ENCODE assay signal across 20 cellular contexts in genomic region chr14:48536318-48536717, GRCh38.
DNase-seq lines count a peak whose midpoint lies in the region; ATAC-seq and TF ChIP-seq lines count a peak whose summit lies in the region.
"Had no signal": no experiment of that assay in that cellular context is flagged by ENCODE, and none has a peak within 500 bp of the region (broad histone marks: within the 10 kb centered on the region; RNA-seq: fewer than 3 reads in every experiment).

No MANE protein-coding gene starts in this region.

- H3K9me3 ChIP-seq in RWPE2 (ENCODE audit: severe bottlenecking), result no peaks in the 10 kb centered on the region
- H3K9me3 ChIP-seq: tibial artery had no signal

- H3K27ac ChIP-seq in RWPE2 (ENCODE audit: poor library complexity, severe bottlenecking), result no peak overlapping the region
- H3K27ac ChIP-seq in coronary artery, result no peak overlapping the region
- H3K27ac ChIP-seq: tibial artery had no signal

- POLR2A ChIA-PET in HEK293T (lab: Yijun Ruan, JAX), result no interaction called here

- peaks cover 23% of the 10 kb centered on the region for H3K27me3 ChIP-seq in RWPE2 (ENCODE audit: insufficient read depth, poor library complexity, severe bottlenecking)
- H3K27me3 ChIP-seq: tibial artery had no signal

- ATAC-seq in RWPE2 (ENCODE audit: low read depth), result no peak; the same call in 2 of the 3 replicates
- no peak for ATAC-seq in GM18873 (IDR thresholded peaks at IDR 0.05; ENCODE audit: low FRiP score, unreplicated experiment)
- ATAC-seq in HG03108 (IDR thresholded peaks at IDR 0.05; ENCODE audit: unreplicated experiment), result no peak
- ATAC-seq: left colon; naive thymus-derived CD4-positive, alpha-beta T cell; Panc1; T-helper 17 cell had no signal

- peaks cover 5% of the 10 kb centered on the region; the same call in 1 of the 2 replicates for H3K36me3 ChIP-seq in RWPE2 (ENCODE audit: low read depth)
- H3K36me3 ChIP-seq: tibial artery had no signal

- no peaks in the 10 kb centered on the region for H3K4me1 ChIP-seq in RWPE2 (ENCODE audit: insufficient read depth, poor library complexity, severe bottlenecking)
- H3K4me1 ChIP-seq: tibial artery had no signal

- DNase-seq in COLO829 (ENCODE audit: low spot score), result peak; percentile 1
- peak; percentile 6 for DNase-seq in HEK293T (ENCODE audit: extremely low spot score)
- no peak for DNase-seq in RWPE2 (ENCODE audit: low spot score)
- DNase-seq in iPS DF 19.7 (ENCODE audit: low read depth, low spot score), result peak; percentile 60
- DNase-seq in coronary artery (ENCODE audit: low spot score), result no peak
- DNase-seq in kidney tubule cell (ENCODE audit: low spot score), result no peak
- DNase-seq: activated CD4-positive, alpha-beta T cell treated with anti-CD3 and anti-CD28 coated beads, Interleukin-2, amount 10 ng/mL, durations not matched to agents 24 days and 14 days; C1 segment of cervical spinal cord; caudate nucleus; EL; left colon; naive thymus-derived CD4-positive, alpha-beta T cell; NCI-H1092 treated with DMSO at 0.1 percent for 48 hours; stimulated activated CD4-positive, alpha-beta T cell treated with anti-CD3 and anti-CD28 coated beads, Interleukin-1b, Interleukin-23, amount 100 ng/mL, for 48 hours; stimulated activated CD8-positive, alpha-beta memory T cell treated with anti-CD3 and anti-CD28 coated beads, Interleukin-4, amount 100 ng/mL, for 48 hours; T-helper 17 cell; tibial artery had no signal

- peak; percentile 12 for TF ChIP-seq CTCF in RWPE2 (IDR thresholded peaks at IDR 0.05; ENCODE audit: poor library complexity, severe bottlenecking)
- TF ChIP-seq CTCF in coronary artery (IDR thresholded peaks at IDR 0.05), result no peak

- CTCF ChIA-PET in HEK293T (lab: Yijun Ruan, JAX), result interaction anchor here (0.7 kb wide), 1 partner anchor 8 kb away, joined by 3 read pairs; no protein-coding TSS in a partner anchor

- no peak overlapping the region for H3K4me3 ChIP-seq in RWPE2 (ENCODE audit: severe bottlenecking)
- H3K4me3 ChIP-seq in coronary artery, result no peak overlapping the region
- H3K4me3 ChIP-seq: tibial artery had no signal

TF ChIP-seq in HEK293T, 16 proteins besides CTCF, POLR2A, EP300 and RAD21:
- TF ChIP-seq FOXM1 (IDR thresholded peaks at IDR 0.05; ENCODE audit: borderline replicate concordance) (no peak), BHLHE40 (IDR thresholded peaks at IDR 0.05; ENCODE audit: borderline replicate concordance) (no peak), SP1 (IDR thresholded peaks at IDR 0.05) (no peak), HDGF (IDR thresholded peaks at IDR 0.05; ENCODE audit: borderline replicate concordance) (no peak), NFRKB (IDR thresholded peaks at IDR 0.05) (no peak), TARDBP (IDR thresholded peaks at IDR 0.05) (no peak), SUZ12 (IDR thresholded peaks at IDR 0.05) (no peak), ZNF384 (IDR thresholded peaks at IDR 0.05) (no peak), FOXA1 (IDR thresholded peaks at IDR 0.05) (no peak), PKNOX1 (IDR thresholded peaks at IDR 0.05) (no peak), ELF4 (IDR thresholded peaks at IDR 0.05) (no peak), LEF1 (IDR thresholded peaks at IDR 0.05; ENCODE audit: borderline replicate concordance) (no peak), CTBP1 (IDR thresholded peaks at IDR 0.05; ENCODE audit: borderline replicate concordance) (no peak), ARNT (IDR thresholded peaks at IDR 0.05) (no peak)

Comparison
In these comparisons a context has a peak if more than half of its experiments do, and no peak if none do; other contexts are left out.
1. DNase-seq: peak in COLO829 (single experiment), HEK293T (single experiment) and iPS DF 19.7 (single experiment); none in RWPE2 (single experiment), coronary artery (single experiment) and kidney tubule cell (single experiment).